ENCODE assay signal across 14 cellular contexts in genomic region chrX:39983715-39984114, GRCh38.
A peak's percentile ranks its signal among the peaks of the same experiment; 100 is the strongest.
DNase-seq lines count a peak whose midpoint lies in the region; ATAC-seq and TF ChIP-seq lines count a peak whose summit lies in the region.
"Had no signal": no experiment of that assay in that cellular context is flagged by ENCODE, and none has a peak within 500 bp of the region (broad histone marks: within the 10 kb centered on the region; RNA-seq: fewer than 3 reads in every experiment).

No MANE protein-coding gene starts in this region.

- no peaks in the 10 kb centered on the region for H4K20me1 ChIP-seq in GM23338 (replicated peaks; ENCODE audit: insufficient read depth)

- no peaks in the 10 kb centered on the region for H3K79me2 ChIP-seq in GM23338 (replicated peaks; ENCODE audit: insufficient read depth)
- H3K79me2 ChIP-seq: parathyroid adenoma had no signal

- intact Hi-C loops in heart left ventricle (cut with DNase I) (no loop called here), left ventricle myocardium inferior (cut with micrococcal nuclease) (no loop called here), right cardiac atrium (cut with DNase I) (no loop called here)

- H3K9me3 ChIP-seq in heart left ventricle = no peaks in the 10 kb centered on the region
- no peaks in the 10 kb centered on the region for H3K9me3 ChIP-seq in left ventricle myocardium inferior (replicated peaks)
- no peaks in the 10 kb centered on the region for H3K9me3 ChIP-seq in right cardiac atrium (ENCODE audit: control insufficient read depth, low read length)
- H3K9me3 ChIP-seq: upper lobe of right lung had no signal

- H3K4me3 Mint-ChIP-seq in GM23338 = no peak overlapping the region
- H3K4me3 Mint-ChIP-seq: activated naive CD4-positive, alpha-beta T cell treated with anti-CD3 and anti-CD28 coated beads for 36 hours; central memory CD8-positive, alpha-beta T cell had no signal

- H3K27me3 Mint-ChIP-seq in GM23338 (ENCODE audit: insufficient read depth, low read depth, poor library complexity) = peaks cover 4% of the 10 kb centered on the region
- H3K27me3 Mint-ChIP-seq: central memory CD8-positive, alpha-beta T cell had no signal

- H3K36me3 Mint-ChIP-seq in GM23338 (ENCODE audit: low read depth) = no peaks in the 10 kb centered on the region

- no peaks in the 10 kb centered on the region for H3K9me2 ChIP-seq in GM23338 (ENCODE audit: insufficient read depth)

- peaks cover 13% of the 10 kb centered on the region for H3K4me1 Mint-ChIP-seq in GM23338
- H3K4me1 Mint-ChIP-seq: central memory CD8-positive, alpha-beta T cell had no signal

- H3K27ac ChIP-seq in heart left ventricle (no peak overlapping the region), left ventricle myocardium inferior (replicated peaks) (no peak overlapping the region), right cardiac atrium (ENCODE audit: low read length) (no peak overlapping the region), GM23338 (ENCODE audit: low read depth) (no peak overlapping the region)
- H3K27ac ChIP-seq: parathyroid adenoma, upper lobe of right lung had no signal

- H3K4me2 ChIP-seq in GM23338 = no peak overlapping the region

- peaks cover 0 to 9% (median 0%) of the 10 kb centered on the region in 9 donors for H3K27me3 ChIP-seq in heart left ventricle
- H3K27me3 ChIP-seq in left ventricle myocardium inferior (ENCODE audit: low read depth) = no peaks in the 10 kb centered on the region
- no peaks in the 10 kb centered on the region for H3K27me3 ChIP-seq in right cardiac atrium (ENCODE audit: control insufficient read depth, insufficient read depth)
- H3K27me3 ChIP-seq in GM23338 (ENCODE audit: insufficient read depth) = no peaks in the 10 kb centered on the region
- H3K27me3 ChIP-seq: upper lobe of right lung had no signal

- WGBS in heart left ventricle, 4 donors = 58 to 72% (median 67%) methylated on average over 5 of the region's 5 CpGs
- 56% methylated on average over 5 of the region's 5 CpGs for WGBS in right cardiac atrium

- ATAC-seq in heart left ventricle = peak in 3 of 4 donors; percentile 16 to 26 (median 21)
- ATAC-seq in right cardiac atrium = peak; percentile 25 to 47
- no peak for ATAC-seq in GM23338
- no peak for ATAC-seq in GM18502 (IDR thresholded peaks at IDR 0.05; ENCODE audit: poor library complexity, unreplicated experiment)

- peaks cover 2% of the 10 kb centered on the region; the same call in 1 of the 3 replicates for H3K9me3 Mint-ChIP-seq in GM23338
- H3K9me3 Mint-ChIP-seq: activated naive CD4-positive, alpha-beta T cell treated with anti-CD3 and anti-CD28 coated beads for 36 hours; central memory CD8-positive, alpha-beta T cell had no signal

- H3K4me3 ChIP-seq in heart left ventricle (no peak overlapping the region), left ventricle myocardium inferior (no peak overlapping the region), right cardiac atrium (ENCODE audit: low read length) (no peak overlapping the region), GM23338 (no peak overlapping the region)
- H3K4me3 ChIP-seq: upper lobe of right lung had no signal

- no peak overlapping the region for H3K27ac Mint-ChIP-seq in GM23338
- H3K27ac Mint-ChIP-seq: activated naive CD4-positive, alpha-beta T cell treated with anti-CD3 and anti-CD28 coated beads for 36 hours had no signal

- TF ChIP-seq POLR2A in heart left ventricle (IDR thresholded peaks at IDR 0.05) = no peak

- no peak overlapping the region for H2AFZ ChIP-seq in GM23338
- H2AFZ ChIP-seq: parathyroid adenoma had no signal

- no peak for TF ChIP-seq CTCF in heart left ventricle (IDR thresholded peaks at IDR 0.05)
- TF ChIP-seq CTCF in left ventricle myocardium inferior (IDR thresholded peaks at IDR 0.05; ENCODE audit: borderline replicate concordance) = no peak
- TF ChIP-seq CTCF in GM23338 (conservative IDR thresholded peaks at IDR 0.05; ENCODE audit: low read depth in 2 of 2) = no peak

- H3K4me1 ChIP-seq in heart left ventricle (peaks cover 0 to 4% (median 0%) of the 10 kb centered on the region in 12 donors), left ventricle myocardium inferior (peaks cover 8% of the 10 kb centered on the region), right cardiac atrium (ENCODE audit: control insufficient read depth, insufficient read depth, low read length) (no peaks in the 10 kb centered on the region), GM23338 (ENCODE audit: insufficient read depth) (no peaks in the 10 kb centered on the region)
- H3K4me1 ChIP-seq: parathyroid adenoma, upper lobe of right lung had no signal

- no peaks in the 10 kb centered on the region for H3K36me3 ChIP-seq in heart left ventricle
- H3K36me3 ChIP-seq in left ventricle myocardium inferior = no peaks in the 10 kb centered on the region
- no peaks in the 10 kb centered on the region for H3K36me3 ChIP-seq in GM23338 (ENCODE audit: insufficient read depth)
- H3K36me3 ChIP-seq: upper lobe of right lung had no signal

- DNase-seq in heart left ventricle = no peak
- DNase-seq in left ventricle myocardium inferior = no peak
- peak; percentile 47 for DNase-seq in astrocyte of the hippocampus (ENCODE audit: low read depth, low spot score)
- DNase-seq in right cardiac atrium = no peak
- DNase-seq in superior temporal gyrus (ENCODE audit: extremely low spot score) = peak; percentile 10
- DNase-seq in RPMI8226 = no peak
- no peak for DNase-seq in GM23338 (ENCODE audit: low spot score)
- DNase-seq: activated naive CD4-positive, alpha-beta T cell treated with anti-CD3 and anti-CD28 coated beads for 36 hours; Calu3; NCI-H146; upper lobe of right lung had no signal

- no peaks in the 10 kb centered on the region for H3F3A ChIP-seq in GM23338 (replicated peaks; ENCODE audit: low read depth)

TF ChIP-seq in GM23338, 12 proteins besides CTCF, POLR2A, EP300 and RAD21:
- TF ChIP-seq ZNF331 (CRISPR knock-in tag; IDR thresholded peaks at IDR 0.05; ENCODE audit: low read depth) (no peak), NANOG (IDR thresholded peaks at IDR 0.05; ENCODE audit: borderline replicate concordance) (no peak), STAT1 (IDR thresholded peaks at IDR 0.05; ENCODE audit: unreplicated experiment) (no peak), EZH2phosphoT487 (IDR thresholded peaks at IDR 0.05; ENCODE audit: unreplicated experiment) (no peak), POLR2AphosphoS5 (IDR thresholded peaks at IDR 0.05; ENCODE audit: low read depth) (no peak)

Comparison
In these comparisons a context has a peak if more than half of its experiments do, and no peak if none do; other contexts are left out.
1. ATAC-seq: peak in heart left ventricle (3 of 4) and right cardiac atrium (2 of 2); none in GM23338 (single experiment) and GM18502 (single experiment).
2. DNase-seq: peak in astrocyte of the hippocampus (single experiment) and superior temporal gyrus (single experiment); none in heart left ventricle (0 of 5), left ventricle myocardium inferior (single experiment), right cardiac atrium (0 of 3), RPMI8226 (single experiment) and GM23338 (single experiment).